In the genomic region with DNA sequence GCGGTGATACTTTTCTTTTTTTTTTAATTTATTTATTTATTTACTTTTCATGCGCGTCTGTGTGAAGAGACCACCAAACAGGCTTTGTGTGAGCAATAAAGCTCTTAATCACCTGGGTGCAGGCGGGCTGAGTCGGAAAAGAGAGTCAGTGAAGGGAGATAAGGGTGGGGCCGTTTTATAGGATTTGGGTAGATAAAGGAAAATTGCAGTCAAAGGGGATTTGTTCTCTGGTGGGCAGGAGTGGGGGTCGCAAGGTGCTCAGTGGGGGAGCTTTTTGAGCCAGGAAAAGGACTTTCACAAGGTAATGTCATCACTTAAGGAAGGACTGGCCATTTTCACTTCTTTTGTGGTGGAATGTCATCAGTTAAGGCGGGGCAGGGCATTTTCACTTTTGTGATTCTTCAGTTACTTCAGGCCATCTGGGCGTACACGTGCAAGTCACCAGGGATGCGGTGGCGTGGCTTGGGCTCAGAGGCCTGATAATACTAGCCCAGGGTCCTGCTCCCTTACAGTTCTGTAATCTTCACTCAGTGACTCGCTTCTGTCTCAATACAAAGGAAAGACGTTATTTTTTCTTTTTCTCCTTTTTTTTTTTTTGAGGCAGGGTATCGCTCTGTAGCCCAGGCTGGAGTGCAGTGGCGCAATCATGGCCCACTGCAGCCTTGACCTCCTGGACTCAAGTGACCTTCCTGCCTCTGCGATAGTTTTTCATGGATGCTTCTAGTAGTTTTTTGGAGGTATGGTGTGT, we compare ENCODE assay signal across 1 cellular context.
TF ChIP-seq lines count a peak whose summit lies in the region.
"Not testable (repeated sequence)": the region's sequence is repeated elsewhere in the genome, so short reads cannot be mapped to it uniquely, and the experiment has no call there.

No MANE protein-coding gene starts in this region.

TF ChIP-seq in K562, 482 proteins besides CTCF, POLR2A, EP300 and RAD21 (continued from another document and continues in another):
- TF ChIP-seq CREB1 (IDR thresholded peaks at IDR 0.05); NR2C1 (tag; IDR thresholded peaks at IDR 0.05): not testable (repeated sequence)
- TF ChIP-seq CREB1 (CRISPR knock-in tag; IDR thresholded peaks at IDR 0.05) (peak; percentile 50; the same call in 1 of the 2 replicates), ESRRA (IDR thresholded peaks at IDR 0.05; ENCODE audit: borderline replicate concordance, low read depth) (peak; percentile 26; the same call in 1 of the 2 replicates), ZNF274 (IDR thresholded peaks at IDR 0.05; ENCODE audit: borderline replicate concordance, low read depth, low read length) (0 out of 2 replicates have a peak, but pooled peaks have one; percentile 58), RBFOX2 (IDR thresholded peaks at IDR 0.05; ENCODE audit: low read depth, low read length) (peak; percentile 73), CEBPG (CRISPR knock-in tag; IDR thresholded peaks at IDR 0.05) (peak; percentile 73; the same call in 1 of the 2 replicates), CEBPG (tag; conservative IDR thresholded peaks at IDR 0.05 in 1 of 2, IDR thresholded peaks at IDR 0.05 in 1 of 2) (peak in 1 of 2 experiments; percentile 78; a peak in 2 of 4 replicates), ZBTB7A (IDR thresholded peaks at IDR 0.05; ENCODE audit: borderline replicate concordance, control insufficient read depth, low read depth, low read length) (peak; percentile 70; the same call in 1 of the 2 replicates), ZEB2 (IDR thresholded peaks at IDR 0.05) (peak; percentile 58), NR2C1 (IDR thresholded peaks at IDR 0.05) (0 out of 2 replicates have a peak, but pooled peaks have one; percentile 18), ZNF766 (CRISPR knock-in tag; conservative IDR thresholded peaks at IDR 0.05) (peak; percentile 61; the same call in 1 of the 2 replicates), FOSL1 (tag; conservative IDR thresholded peaks at IDR 0.05) (peak; percentile 54; the same call in 1 of the 2 replicates), KDM1A (IDR thresholded peaks at IDR 0.05) (peak; percentile 83 to 85), MITF (IDR thresholded peaks at IDR 0.05) (peak; percentile 68), HDAC1 (IDR thresholded peaks at IDR 0.05) (peak; percentile 30 to 81; a peak in 2 of 4 replicates), TBL1XR1 (IDR thresholded peaks at IDR 0.05; ENCODE audit: low read length in 2 of 2) (0 out of 4 replicates have a peak, but pooled peaks of 1 of the 2 experiments have one; percentile 36), POLR2AphosphoS5 (IDR thresholded peaks at IDR 0.05; ENCODE audit: control insufficient read depth, insufficient read depth, low read depth, low read length) (peak; percentile 80), TFAP4 (CRISPR knock-in tag; IDR thresholded peaks at IDR 0.05; ENCODE audit: borderline replicate concordance) (peak; percentile 91), PHB2 (IDR thresholded peaks at IDR 0.05; ENCODE audit: low read depth) (peak; percentile 54; the same call in 1 of the 2 replicates), MTA3 (IDR thresholded peaks at IDR 0.05; ENCODE audit: borderline replicate concordance) (peak; percentile 57; the same call in 1 of the 2 replicates), AFF1 (IDR thresholded peaks at IDR 0.05; ENCODE audit: low read depth in 1 of 2, partially characterized antibody in 2 of 2) (peak; percentile 29 to 86), ZNF668 (CRISPR knock-in tag; IDR thresholded peaks at IDR 0.05) (0 out of 2 replicates have a peak, but pooled peaks have one; percentile 52)
- TF ChIP-seq, protein P1, sequence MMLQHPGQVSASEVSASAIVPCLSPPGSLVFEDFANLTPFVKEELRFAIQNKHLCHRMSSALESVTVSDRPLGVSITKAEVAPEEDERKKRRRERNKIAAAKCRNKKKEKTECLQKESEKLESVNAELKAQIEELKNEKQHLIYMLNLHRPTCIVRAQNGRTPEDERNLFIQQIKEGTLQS (IDR thresholded peaks at IDR 0.05), result peak; percentile 42; the same call in 1 of the 2 replicates
- TF ChIP-seq, protein P1 (CRISPR knock-in tag; conservative IDR thresholded peaks at IDR 0.05), result not testable (repeated sequence)
- TF ChIP-seq, protein P2, sequence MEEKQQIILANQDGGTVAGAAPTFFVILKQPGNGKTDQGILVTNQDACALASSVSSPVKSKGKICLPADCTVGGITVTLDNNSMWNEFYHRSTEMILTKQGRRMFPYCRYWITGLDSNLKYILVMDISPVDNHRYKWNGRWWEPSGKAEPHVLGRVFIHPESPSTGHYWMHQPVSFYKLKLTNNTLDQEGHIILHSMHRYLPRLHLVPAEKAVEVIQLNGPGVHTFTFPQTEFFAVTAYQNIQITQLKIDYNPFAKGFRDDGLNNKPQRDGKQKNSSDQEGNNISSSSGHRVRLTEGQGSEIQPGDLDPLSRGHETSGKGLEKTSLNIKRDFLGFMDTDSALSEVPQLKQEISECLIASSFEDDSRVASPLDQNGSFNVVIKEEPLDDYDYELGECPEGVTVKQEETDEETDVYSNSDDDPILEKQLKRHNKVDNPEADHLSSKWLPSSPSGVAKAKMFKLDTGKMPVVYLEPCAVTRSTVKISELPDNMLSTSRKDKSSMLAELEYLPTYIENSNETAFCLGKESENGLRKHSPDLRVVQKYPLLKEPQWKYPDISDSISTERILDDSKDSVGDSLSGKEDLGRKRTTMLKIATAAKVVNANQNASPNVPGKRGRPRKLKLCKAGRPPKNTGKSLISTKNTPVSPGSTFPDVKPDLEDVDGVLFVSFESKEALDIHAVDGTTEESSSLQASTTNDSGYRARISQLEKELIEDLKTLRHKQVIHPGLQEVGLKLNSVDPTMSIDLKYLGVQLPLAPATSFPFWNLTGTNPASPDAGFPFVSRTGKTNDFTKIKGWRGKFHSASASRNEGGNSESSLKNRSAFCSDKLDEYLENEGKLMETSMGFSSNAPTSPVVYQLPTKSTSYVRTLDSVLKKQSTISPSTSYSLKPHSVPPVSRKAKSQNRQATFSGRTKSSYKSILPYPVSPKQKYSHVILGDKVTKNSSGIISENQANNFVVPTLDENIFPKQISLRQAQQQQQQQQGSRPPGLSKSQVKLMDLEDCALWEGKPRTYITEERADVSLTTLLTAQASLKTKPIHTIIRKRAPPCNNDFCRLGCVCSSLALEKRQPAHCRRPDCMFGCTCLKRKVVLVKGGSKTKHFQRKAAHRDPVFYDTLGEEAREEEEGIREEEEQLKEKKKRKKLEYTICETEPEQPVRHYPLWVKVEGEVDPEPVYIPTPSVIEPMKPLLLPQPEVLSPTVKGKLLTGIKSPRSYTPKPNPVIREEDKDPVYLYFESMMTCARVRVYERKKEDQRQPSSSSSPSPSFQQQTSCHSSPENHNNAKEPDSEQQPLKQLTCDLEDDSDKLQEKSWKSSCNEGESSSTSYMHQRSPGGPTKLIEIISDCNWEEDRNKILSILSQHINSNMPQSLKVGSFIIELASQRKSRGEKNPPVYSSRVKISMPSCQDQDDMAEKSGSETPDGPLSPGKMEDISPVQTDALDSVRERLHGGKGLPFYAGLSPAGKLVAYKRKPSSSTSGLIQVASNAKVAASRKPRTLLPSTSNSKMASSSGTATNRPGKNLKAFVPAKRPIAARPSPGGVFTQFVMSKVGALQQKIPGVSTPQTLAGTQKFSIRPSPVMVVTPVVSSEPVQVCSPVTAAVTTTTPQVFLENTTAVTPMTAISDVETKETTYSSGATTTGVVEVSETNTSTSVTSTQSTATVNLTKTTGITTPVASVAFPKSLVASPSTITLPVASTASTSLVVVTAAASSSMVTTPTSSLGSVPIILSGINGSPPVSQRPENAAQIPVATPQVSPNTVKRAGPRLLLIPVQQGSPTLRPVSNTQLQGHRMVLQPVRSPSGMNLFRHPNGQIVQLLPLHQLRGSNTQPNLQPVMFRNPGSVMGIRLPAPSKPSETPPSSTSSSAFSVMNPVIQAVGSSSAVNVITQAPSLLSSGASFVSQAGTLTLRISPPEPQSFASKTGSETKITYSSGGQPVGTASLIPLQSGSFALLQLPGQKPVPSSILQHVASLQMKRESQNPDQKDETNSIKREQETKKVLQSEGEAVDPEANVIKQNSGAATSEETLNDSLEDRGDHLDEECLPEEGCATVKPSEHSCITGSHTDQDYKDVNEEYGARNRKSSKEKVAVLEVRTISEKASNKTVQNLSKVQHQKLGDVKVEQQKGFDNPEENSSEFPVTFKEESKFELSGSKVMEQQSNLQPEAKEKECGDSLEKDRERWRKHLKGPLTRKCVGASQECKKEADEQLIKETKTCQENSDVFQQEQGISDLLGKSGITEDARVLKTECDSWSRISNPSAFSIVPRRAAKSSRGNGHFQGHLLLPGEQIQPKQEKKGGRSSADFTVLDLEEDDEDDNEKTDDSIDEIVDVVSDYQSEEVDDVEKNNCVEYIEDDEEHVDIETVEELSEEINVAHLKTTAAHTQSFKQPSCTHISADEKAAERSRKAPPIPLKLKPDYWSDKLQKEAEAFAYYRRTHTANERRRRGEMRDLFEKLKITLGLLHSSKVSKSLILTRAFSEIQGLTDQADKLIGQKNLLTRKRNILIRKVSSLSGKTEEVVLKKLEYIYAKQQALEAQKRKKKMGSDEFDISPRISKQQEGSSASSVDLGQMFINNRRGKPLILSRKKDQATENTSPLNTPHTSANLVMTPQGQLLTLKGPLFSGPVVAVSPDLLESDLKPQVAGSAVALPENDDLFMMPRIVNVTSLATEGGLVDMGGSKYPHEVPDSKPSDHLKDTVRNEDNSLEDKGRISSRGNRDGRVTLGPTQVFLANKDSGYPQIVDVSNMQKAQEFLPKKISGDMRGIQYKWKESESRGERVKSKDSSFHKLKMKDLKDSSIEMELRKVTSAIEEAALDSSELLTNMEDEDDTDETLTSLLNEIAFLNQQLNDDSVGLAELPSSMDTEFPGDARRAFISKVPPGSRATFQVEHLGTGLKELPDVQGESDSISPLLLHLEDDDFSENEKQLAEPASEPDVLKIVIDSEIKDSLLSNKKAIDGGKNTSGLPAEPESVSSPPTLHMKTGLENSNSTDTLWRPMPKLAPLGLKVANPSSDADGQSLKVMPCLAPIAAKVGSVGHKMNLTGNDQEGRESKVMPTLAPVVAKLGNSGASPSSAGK (IDR thresholded peaks at IDR 0.05), result peak; percentile 92
- TF ChIP-seq, protein P3, sequence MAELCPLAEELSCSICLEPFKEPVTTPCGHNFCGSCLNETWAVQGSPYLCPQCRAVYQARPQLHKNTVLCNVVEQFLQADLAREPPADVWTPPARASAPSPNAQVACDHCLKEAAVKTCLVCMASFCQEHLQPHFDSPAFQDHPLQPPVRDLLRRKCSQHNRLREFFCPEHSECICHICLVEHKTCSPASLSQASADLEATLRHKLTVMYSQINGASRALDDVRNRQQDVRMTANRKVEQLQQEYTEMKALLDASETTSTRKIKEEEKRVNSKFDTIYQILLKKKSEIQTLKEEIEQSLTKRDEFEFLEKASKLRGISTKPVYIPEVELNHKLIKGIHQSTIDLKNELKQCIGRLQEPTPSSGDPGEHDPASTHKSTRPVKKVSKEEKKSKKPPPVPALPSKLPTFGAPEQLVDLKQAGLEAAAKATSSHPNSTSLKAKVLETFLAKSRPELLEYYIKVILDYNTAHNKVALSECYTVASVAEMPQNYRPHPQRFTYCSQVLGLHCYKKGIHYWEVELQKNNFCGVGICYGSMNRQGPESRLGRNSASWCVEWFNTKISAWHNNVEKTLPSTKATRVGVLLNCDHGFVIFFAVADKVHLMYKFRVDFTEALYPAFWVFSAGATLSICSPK (IDR thresholded peaks at IDR 0.05; ENCODE audit: borderline replicate concordance), result 0 out of 2 replicates have a peak, but pooled peaks have one; percentile 23
